Comparison of ENCODE assay signal across 18 cellular contexts in genomic region chr7:143458263-143458662, GRCh38. TPM values are rescaled to one million over a fixed set of nuclear protein-coding genes. Genes with fewer than 3 reads are reported as not detected.
DNase-seq lines count a peak whose midpoint lies in the region; ATAC-seq and TF ChIP-seq lines count a peak whose summit lies in the region.
"Had no signal": no experiment of that assay in that cellular context is flagged by ENCODE, and none has a peak within 500 bp of the region (broad histone marks: within the 10 kb centered on the region; RNA-seq: fewer than 3 reads in every experiment).

No MANE protein-coding gene starts in this region.

- H2BK20ac ChIP-seq in IMR-90 (ENCODE audit: low read depth, low read length) = peak overlapping the region; percentile 77

- H3K4me3 ChIP-seq in IMR-90 (ENCODE audit: insufficient read depth, low read depth, low read length) (no peak overlapping the region), epithelial cell of esophagus (ENCODE audit: low read length) (no peak overlapping the region), smooth muscle cell (no peak overlapping the region)
- H3K4me3 ChIP-seq: ascending aorta, heart left ventricle, thoracic aorta had no signal

- H3K36me3 ChIP-seq in IMR-90 (ENCODE audit: control insufficient read depth, insufficient read depth, low read length) = no peaks in the 10 kb centered on the region
- no peaks in the 10 kb centered on the region for H3K36me3 ChIP-seq in smooth muscle cell (ENCODE audit: low read depth)
- H3K36me3 ChIP-seq: ascending aorta, heart left ventricle, thoracic aorta had no signal

- H2AK9ac ChIP-seq in IMR-90 (replicated peaks; ENCODE audit: low read depth, low read length, poor library complexity) = peak overlapping the region; percentile 84

- H2AK5ac ChIP-seq in IMR-90 (ENCODE audit: low read depth, low read length) = peak overlapping the region; percentile 93

- H3F3A ChIP-seq in smooth muscle cell (ENCODE audit: low read depth) = no peaks in the 10 kb centered on the region

- peak overlapping the region; percentile 66 for H3K27ac ChIP-seq in IMR-90 (ENCODE audit: insufficient read depth, low read length)
- peak overlapping the region; percentile 39 for H3K27ac ChIP-seq in smooth muscle cell (ENCODE audit: low read depth)
- H3K27ac ChIP-seq: ascending aorta, KMS-11, thoracic aorta had no signal

- peak overlapping the region; percentile 89 for H2BK5ac ChIP-seq in IMR-90 (ENCODE audit: low read depth, low read length, poor library complexity, severe bottlenecking)

- no CpG with 5 or more reads among the region's 3 CpGs for WGBS in IMR-90 (ENCODE audit: extremely low coverage in 2 of 2, insufficient read length in 1 of 2), 2 experiments
- 48% methylated on average over 3 of the region's 3 CpGs for whole genome bisulfite sequencing in smooth muscle cell (ENCODE audit: low lambda C conversion rate)

- H2AFZ ChIP-seq in IMR-90 (replicated peaks; ENCODE audit: low read length, poor library complexity) = peak overlapping the region; percentile 71
- no peak overlapping the region for H2AFZ ChIP-seq in smooth muscle cell (ENCODE audit: low read depth)

- H4K5ac ChIP-seq in IMR-90 (ENCODE audit: low read depth, low read length) = peak overlapping the region; percentile 27; the same call in 1 of the 2 replicates

- no peaks in the 10 kb centered on the region for H3K79me1 ChIP-seq in IMR-90 (ENCODE audit: low read depth in 1 of 2, low read length in 2 of 2)

- dilution Hi-C loops in IMR-90 (cut with HindIII; ENCODE audit: low sequenced_read_pairs, unreplicated experiment) = no loop called here

- no peak for TF ChIP-seq RAD21 in IMR-90 (IDR thresholded peaks at IDR 0.05; ENCODE audit: low read length)

- H4K20me1 ChIP-seq in IMR-90 (ENCODE audit: insufficient read depth, low read length) (no peaks in the 10 kb centered on the region; the same call in 1 of the 2 replicates), smooth muscle cell (ENCODE audit: low read depth) (no peaks in the 10 kb centered on the region)

- no peak for TF ChIP-seq CTCF in IMR-90 (conservative IDR thresholded peaks at IDR 0.05; ENCODE audit: low read depth, low read length)
- TF ChIP-seq CTCF in epithelial cell of esophagus (IDR thresholded peaks at IDR 0.05; ENCODE audit: insufficient read depth, low read depth, low read length, missing control alignments) = no peak
- no peak for TF ChIP-seq CTCF in smooth muscle cell (IDR thresholded peaks at IDR 0.05; ENCODE audit: borderline replicate concordance, insufficient read depth, poor library complexity, severe bottlenecking)

- H4K8ac ChIP-seq in IMR-90 (ENCODE audit: low read depth in 2 of 2, low read length in 2 of 2) = peak overlapping the region; percentile 79 to 85

- in situ Hi-C loops in IMR-90 (cut with MboI; ENCODE audit: low sequenced_read_pairs) = no loop called here

- DNase-seq in IMR-90 (peak; percentile 57), epithelial cell of esophagus (ENCODE audit: low read depth) (peak; percentile 75), smooth muscle cell (lab: John Stamatoyannopoulos, UW; ENCODE audit: unreplicated experiment) (no peak), globus pallidus (ENCODE audit: low spot score) (no peak), NCI-H510A (lab: John Stamatoyannopoulos, UW) (no peak), cardiac septum (ENCODE audit: low spot score) (no peak)
- DNase-seq: activated CD4-positive, alpha-beta T cell treated with anti-CD3 and anti-CD28 coated beads for 48 hours; DMS 273 treated with DMSO at 0.1 percent for 48 hours; heart left ventricle; NCI-H2029; OCI-M1; T-cell had no signal

- peak; percentile 88 for ATAC-seq in GM18498 (IDR thresholded peaks at IDR 0.05; ENCODE audit: unreplicated experiment)
- ATAC-seq in IMR-90 (ENCODE audit: low read depth) = peak; percentile 40
- ATAC-seq: heart left ventricle, T-cell had no signal

- no peak overlapping the region for H3K9ac ChIP-seq in IMR-90 (ENCODE audit: low read depth, low read length)
- H3K9ac ChIP-seq in smooth muscle cell (ENCODE audit: low read depth) = no peak overlapping the region
- H3K9ac ChIP-seq: KMS-11 had no signal

- H2BK120ac ChIP-seq in IMR-90 (ENCODE audit: low read depth, low read length) = peak overlapping the region; percentile 92

- CTCF ChIA-PET in IMR-90 (lab: Yijun Ruan, JAX) = interaction anchor here (0.6 kb wide), 1 partner anchor 29 kb away, joined by 3 read pairs; no protein-coding TSS in a partner anchor

- peak overlapping the region; percentile 93 for H4K91ac ChIP-seq in IMR-90 (ENCODE audit: insufficient read depth, low read depth, low read length)

- H3K23ac ChIP-seq in IMR-90 (ENCODE audit: low read depth, low read length) = peak overlapping the region; percentile 67; the same call in 1 of the 2 replicates

- BruUV-seq in IMR-90 (replicated peaks; lab: Mats Ljungman, UMichigan) = no TSS peak

- H3K27me3 ChIP-seq in IMR-90 (ENCODE audit: control insufficient read depth, insufficient read depth, low read length) (no peaks in the 10 kb centered on the region), smooth muscle cell (ENCODE audit: low read depth) (no peaks in the 10 kb centered on the region)
- H3K27me3 ChIP-seq: ascending aorta, heart left ventricle had no signal

- no peak for TF ChIP-seq POLR2A in IMR-90 (IDR thresholded peaks at IDR 0.05; ENCODE audit: low read depth, low read length)

- intact Hi-C loops in IMR-90 (cut with micrococcal nuclease) (no loop called here), cardiac septum (cut with DNase I) (no loop called here)

- H3K18ac ChIP-seq in IMR-90 (ENCODE audit: low read depth, low read length) = peak overlapping the region; percentile 94; the same call in 1 of the 2 replicates

- H2BK15ac ChIP-seq in IMR-90 (ENCODE audit: low read depth, low read length) = peak overlapping the region; percentile 79

- H3K4me2 ChIP-seq in IMR-90 (ENCODE audit: low read depth, low read length) (peak overlapping the region; percentile 51; the same call in 1 of the 2 replicates), smooth muscle cell (no peak overlapping the region)
- H3K4me2 ChIP-seq: KMS-11 had no signal

- H3K4me1 ChIP-seq in IMR-90 (ENCODE audit: control insufficient read depth, insufficient read depth, low read length) (peaks cover 14% of the 10 kb centered on the region), smooth muscle cell (ENCODE audit: low read depth) (no peaks in the 10 kb centered on the region)
- H3K4me1 ChIP-seq: ascending aorta had no signal

- H3K56ac ChIP-seq in IMR-90 (ENCODE audit: extremely low read depth, insufficient read depth, low read length) = peak overlapping the region; percentile 44; the same call in 1 of the 2 replicates

- H3K79me2 ChIP-seq in smooth muscle cell (ENCODE audit: low read depth) = no peaks in the 10 kb centered on the region

- peaks cover 8% of the 10 kb centered on the region for H3K9me1 ChIP-seq in IMR-90 (ENCODE audit: insufficient read depth, low read length)

- POLR2A ChIA-PET in IMR-90 (lab: Charles Lee; ENCODE audit: unreplicated experiment) = no interaction called here

- H3K14ac ChIP-seq in IMR-90 (replicated peaks; ENCODE audit: low read depth, low read length) = peak overlapping the region; percentile 85

- no peaks in the 10 kb centered on the region; the same call in 1 of the 2 replicates for H3K9me3 ChIP-seq in IMR-90 (ENCODE audit: control insufficient read depth, insufficient read depth, low read length)
- H3K9me3 ChIP-seq in smooth muscle cell (replicated peaks; ENCODE audit: low read depth) = no peaks in the 10 kb centered on the region
- H3K9me3 ChIP-seq: ascending aorta, thoracic aorta had no signal

- H3K4ac ChIP-seq in IMR-90 (ENCODE audit: low read depth, low read length) = peak overlapping the region; percentile 80

TF ChIP-seq in IMR-90, 13 proteins besides CTCF, POLR2A, EP300 and RAD21:
- TF ChIP-seq SMC3 (IDR thresholded peaks at IDR 0.05; ENCODE audit: low read depth, low read length) = no peak
- no peak for TF ChIP-seq CHD1 (IDR thresholded peaks at IDR 0.05; ENCODE audit: low read depth, low read length)
- TF ChIP-seq FOS (IDR thresholded peaks at IDR 0.05; ENCODE audit: low read depth, low read length) = no peak
- no peak for TF ChIP-seq CEBPB (IDR thresholded peaks at IDR 0.05; ENCODE audit: low read depth, low read length)
- no peak for TF ChIP-seq NFE2L2 (IDR thresholded peaks at IDR 0.05; ENCODE audit: low read depth, low read length)
- TF ChIP-seq RFX5 (IDR thresholded peaks at IDR 0.05; ENCODE audit: low read depth, low read length) = no peak
- no peak for TF ChIP-seq USF2 (IDR thresholded peaks at IDR 0.05; ENCODE audit: low read depth, low read length)
TF ChIP-seq in IMR-90: peak in this region for 0.

RNA-seq across cellular contexts. Expression of gene TAS2R60, which starts 15.0 kb away (rescaled TPM):
- total RNA-seq in IMR-90 (2012; rRNA removed) = not detected in 2 replicates
- polyA plus RNA-seq in IMR-90 (2012; rRNA removed) = not detected in 2 replicates
- polyA plus RNA-seq in IMR-90 (2012; cell fraction: cytosol; rRNA removed) = not detected in 2 replicates
- not detected in 2 replicates for polyA plus RNA-seq in IMR-90 (2012; cell fraction: nucleus; rRNA removed; ENCODE audit: low replicate concordance)
- total RNA-seq in smooth muscle cell = not detected in 2 replicates
- not detected in 2 replicates for polyA plus RNA-seq in smooth muscle cell
- total RNA-seq in cardiac septum = not detected
- total RNA-seq: ascending aorta, heart left ventricle, lower leg skin, skeletal muscle tissue had no signal
- polyA plus RNA-seq: heart left ventricle had no signal

RNA-seq across cellular contexts. Expression of gene TAS2R41, which starts 19.4 kb away (rescaled TPM):
- total RNA-seq in IMR-90 (2012; rRNA removed) (not detected in 2 replicates), smooth muscle cell (not detected in 2 replicates), cardiac septum (not detected)
- polyA plus RNA-seq in IMR-90 (2012; rRNA removed) (not detected in 2 replicates), smooth muscle cell (not detected in 2 replicates)
- not detected in 2 replicates for polyA plus RNA-seq in IMR-90 (2012; cell fraction: cytosol; rRNA removed)
- polyA plus RNA-seq in IMR-90 (2012; cell fraction: nucleus; rRNA removed; ENCODE audit: low replicate concordance) = not detected in 2 replicates
- total RNA-seq: ascending aorta, heart left ventricle, skeletal muscle tissue had no signal
- polyA plus RNA-seq: heart left ventricle had no signal

RNA-seq across cellular contexts. Expression of gene EPHA1, which starts 49.6 kb away (rescaled TPM):
- total RNA-seq in IMR-90 (2012; rRNA removed) = not detected in 2 replicates
- 0.10 TPM in 1 of 2 replicates, not detected in the other for polyA plus RNA-seq in IMR-90 (2012; rRNA removed)
- polyA plus RNA-seq in IMR-90 (2012; cell fraction: cytosol; rRNA removed) = 0.04 TPM in 1 of 2 replicates, not detected in the other
- polyA plus RNA-seq in IMR-90 (2012; cell fraction: nucleus; rRNA removed; ENCODE audit: low replicate concordance) = 0.04 and 0.11 TPM in 2 replicates
- 4.3 and 19.1 TPM in 2 replicates for total RNA-seq in smooth muscle cell
- polyA plus RNA-seq in smooth muscle cell = 8.7 and 23.6 TPM in 2 replicates
- not detected for total RNA-seq in cardiac septum
- total RNA-seq: ascending aorta had no signal

Comparison
In these comparisons a context has a peak if more than half of its experiments do, and no peak if none do; other contexts are left out.
1. DNase-seq: peak in IMR-90 (single experiment) and epithelial cell of esophagus (single experiment); none in smooth muscle cell (single experiment), globus pallidus (single experiment), NCI-H510A (single experiment) and cardiac septum (single experiment).